ENCODE assay signal across 8 cellular contexts in the genomic region with DNA sequence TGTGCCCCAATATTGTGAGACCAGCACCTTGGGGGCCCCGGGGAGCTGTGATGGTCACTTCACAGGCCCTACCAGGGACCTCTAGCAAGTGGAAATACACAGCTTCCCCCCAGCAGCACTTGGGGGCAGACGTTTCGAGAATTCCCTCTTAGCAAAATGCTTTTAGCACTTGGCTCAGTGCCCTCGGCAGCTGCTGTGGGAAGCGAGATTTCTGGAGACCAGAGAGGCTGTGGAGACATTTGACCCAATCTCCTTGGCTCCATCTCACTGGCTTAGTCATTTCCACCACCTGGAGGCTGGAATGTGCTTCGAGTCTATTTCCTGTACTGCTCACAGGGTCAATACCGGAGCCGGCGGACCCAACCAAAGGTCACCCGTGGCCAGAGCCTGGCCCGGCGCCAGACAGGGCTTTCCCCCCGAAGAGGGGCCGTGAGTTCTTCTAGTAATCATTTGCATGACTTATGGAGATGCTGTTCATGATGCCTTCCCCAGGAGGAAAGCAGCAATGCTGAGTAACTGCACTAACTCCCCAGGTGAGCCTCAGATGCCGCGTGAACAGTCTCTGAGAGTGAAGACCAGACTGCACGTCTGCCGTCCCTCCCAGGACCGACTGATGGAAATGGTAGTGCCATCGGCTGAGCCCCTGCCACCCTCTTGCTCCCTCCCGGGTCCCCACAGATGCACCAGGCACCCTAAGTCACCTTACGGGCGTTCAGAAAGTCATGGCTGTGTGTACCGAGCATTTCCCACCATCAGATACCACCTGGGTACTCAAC. TPM values are rescaled to one million over a fixed set of nuclear protein-coding genes. Genes with fewer than 3 reads are reported as not detected.
DNase-seq lines count a peak whose midpoint lies in the region; ATAC-seq lines count a peak whose summit lies in the region.

No MANE protein-coding gene starts in this region.

- H3K4me3 ChIP-seq in SK-N-MC, result no peak overlapping the region

- no peak for ATAC-seq in GM19467 (IDR thresholded peaks at IDR 0.05; ENCODE audit: unreplicated experiment)

- no peaks in the 10 kb centered on the region for H3K36me3 ChIP-seq in SK-N-MC (ENCODE audit: insufficient read depth, low read length)

- no peaks in the 10 kb centered on the region for H3K9me3 ChIP-seq in SK-N-MC (ENCODE audit: low read depth, low read length)

- peak overlapping the region; percentile 46; the same call in 1 of the 2 replicates for H3K27ac ChIP-seq in SK-N-MC

- no peak overlapping the region for H3K9ac ChIP-seq in SK-N-MC (ENCODE audit: insufficient read length)

- DNase-seq in HCEC 1CT (peak; percentile 92), SK-N-MC (ENCODE audit: low read depth, low spot score) (no peak), glomerular endothelial cell (ENCODE audit: extremely low read depth, low read depth, low spot score) (peak; percentile 99), renal cortical epithelial cell (ENCODE audit: low read depth) (peak; percentile 89), NCI-H345 (lab: John Stamatoyannopoulos, UW) (no peak), germinal center (ENCODE audit: low spot score) (no peak), hippocampal formation (lab: John Stamatoyannopoulos, UW) (no peak)

RNA-seq across cellular contexts. Expression of a gene that starts 4.4 kb away (rescaled TPM):
- total RNA-seq in glomerular endothelial cell, result 26.6 and 31.7 TPM in 2 replicates
- total RNA-seq in renal cortical epithelial cell, result 17.9 and 30.7 TPM in 2 replicates

RNA-seq across cellular contexts. Expression of a gene that starts 52.0 kb away (rescaled TPM):
- 6.8 and 8.8 TPM in 2 replicates for total RNA-seq in glomerular endothelial cell
- total RNA-seq in renal cortical epithelial cell, result 4.5 and 9.0 TPM in 2 replicates

Comparison
In these comparisons a context has a peak if more than half of its experiments do, and no peak if none do; other contexts are left out.
1. DNase-seq: peak in HCEC 1CT (single experiment), glomerular endothelial cell (single experiment) and renal cortical epithelial cell (single experiment); none in SK-N-MC (single experiment), NCI-H345 (single experiment), germinal center (single experiment) and hippocampal formation (0 of 2).